8 cellular contexts compared by ENCODE assay signal in genomic region chr3:8962226-8962861, GRCh38. TPM values are rescaled to one million over a fixed set of nuclear protein-coding genes. Genes with fewer than 3 reads are reported as not detected.
DNase-seq lines count a peak whose midpoint lies in the region; ATAC-seq and TF ChIP-seq lines count a peak whose summit lies in the region.

No MANE protein-coding gene starts in this region.

- no peak for ATAC-seq in natural killer cell

- H3K27ac ChIP-seq in C4-2B: peak overlapping the region; percentile 79; the same call in 1 of the 2 replicates

- in situ Hi-C loops in KBM-7 (cut with MboI; ENCODE audit: low pct_unique_long_range_greater_than_20kb, low sequenced_read_pairs): no loop called here

- H3K4me3 Mint-ChIP-seq in natural killer cell: peak overlapping the region; percentile 98

- no peak for TF ChIP-seq CTCF in C4-2B (conservative IDR thresholded peaks at IDR 0.05)
- TF ChIP-seq CTCF in cardiac fibroblast (IDR thresholded peaks at IDR 0.05; ENCODE audit: low read depth, low read length): no peak
- no peak for TF ChIP-seq CTCF in natural killer cell (IDR thresholded peaks at IDR 0.05)

- H3K4me1 Mint-ChIP-seq in natural killer cell: peaks cover 24 to 31% of the 10 kb centered on the region in 2 donors

- DNase-seq in KBM-7 (peak; percentile 18), cardiac fibroblast (ENCODE audit: low read depth in 2 of 2) (peak; percentile 22 to 24), natural killer cell (no peak), NK-92 (lab: John Stamatoyannopoulos, UW; ENCODE audit: unreplicated experiment) (no peak), NCI-H446 (lab: John Stamatoyannopoulos, UW) (no peak), NCI-H187 (lab: John Stamatoyannopoulos, UW) (no peak)
- no peak for DNase-seq in stimulated activated CD4-positive, alpha-beta T cell treated with anti-CD3 and anti-CD28 coated beads, Interleukin-15, amount 100 ng/mL, for 24 hours

- peaks cover 5% of the 10 kb centered on the region for H3K36me3 Mint-ChIP-seq in natural killer cell

- intact Hi-C loops in natural killer cell (cut with micrococcal nuclease): loop anchor here (2.0 kb wide), 1 partner anchor 286 kb away; the partner anchor contains the start of gene SRGAP3

- peak overlapping the region; percentile 78 to 86 for H3K4me3 ChIP-seq in cardiac fibroblast (replicated peaks in 1 of 2; ENCODE audit: low read depth in 2 of 2, low read length in 2 of 2)

- H3K27ac Mint-ChIP-seq in natural killer cell: peak overlapping the region; percentile 99

- H3K27me3 Mint-ChIP-seq in natural killer cell (ENCODE audit: low read depth in 2 of 2): peaks cover 0 to 4% of the 10 kb centered on the region in 2 donors

- H3K9me3 Mint-ChIP-seq in natural killer cell: no peaks in the 10 kb centered on the region

RNA-seq across cellular contexts. Expression of gene RAD18, which starts 0.9 kb away (rescaled TPM):
- 10 to 100 TPM; 19.8 to 23.3 (median 22.5) TPM for total RNA-seq in natural killer cell

Comparison
In these comparisons a context has a peak if more than half of its experiments do, and no peak if none do; other contexts are left out.
1. DNase-seq: peak in KBM-7 (single experiment) and cardiac fibroblast (2 of 2); none in natural killer cell (single experiment), NK-92 (single experiment), NCI-H446 (0 of 2), NCI-H187 (0 of 2) and stimulated activated CD4-positive, alpha-beta T cell treated with anti-CD3 and anti-CD28 coated beads, Interleukin-15, amount 100 ng/mL, for 24 hours (single experiment).